ENCODE assay signal across 8 cellular contexts in genomic region chr10:21732067-21732772, GRCh38.
DNase-seq lines count a peak whose midpoint lies in the region; ATAC-seq and TF ChIP-seq lines count a peak whose summit lies in the region.

No MANE protein-coding gene starts in this region.

- intact Hi-C loops in psoas muscle (cut with DNase I): loop anchor here (2.0 to 10.0 kb wide), 3 partner anchors 235 to 447 kb away; no protein-coding TSS in a partner anchor

- H3K9ac ChIP-seq in adipocyte (ENCODE audit: low read length): no peak overlapping the region

- no peaks in the 10 kb centered on the region for H3K27me3 ChIP-seq in BJ (ENCODE audit: control insufficient read depth, insufficient read depth, low read length)
- H3K27me3 ChIP-seq in adipocyte (replicated peaks; ENCODE audit: control insufficient read depth, insufficient read depth, low read length): no peaks in the 10 kb centered on the region
- no peaks in the 10 kb centered on the region for H3K27me3 ChIP-seq in right atrium auricular region
- H3K27me3 ChIP-seq in psoas muscle (ENCODE audit: insufficient read depth in 3 of 3, low read length in 2 of 3): no peaks in the 10 kb centered on the region

- peak; percentile 60 for ATAC-seq in GM18517 (IDR thresholded peaks at IDR 0.05; ENCODE audit: unreplicated experiment)
- ATAC-seq in HG03060 (IDR thresholded peaks at IDR 0.05; ENCODE audit: low read depth, unreplicated experiment): peak; percentile 77
- peak; percentile 87 to 97 (median 94) for ATAC-seq in psoas muscle

- no peaks in the 10 kb centered on the region for H3K9me3 ChIP-seq in adipocyte (ENCODE audit: control insufficient read depth, low read length)
- no peaks in the 10 kb centered on the region for H3K9me3 ChIP-seq in right atrium auricular region
- H3K9me3 ChIP-seq in psoas muscle: no peaks in the 10 kb centered on the region

- CTCF ChIA-PET in BJ (lab: Yijun Ruan, JAX): interaction anchor here (0.6 to 5.2 kb wide), 25 partner anchors 11 to 654 kb away, joined by 3 to 53 read pairs (median 4); no protein-coding TSS in a partner anchor

- DNase-seq in BJ (ENCODE audit: low read depth) (peak; percentile 25), NCI-H748 treated with DMSO at 0.1 percent for 48 hours (lab: John Stamatoyannopoulos, UW) (peak; percentile 30), adipocyte (ENCODE audit: low read depth) (peak; percentile 83), right atrium auricular region (ENCODE audit: low spot score) (no peak), psoas muscle (peak; percentile 52 to 82), OCI-M2 (lab: John Stamatoyannopoulos, UW; ENCODE audit: unreplicated experiment) (no peak)

- H3K4me3 ChIP-seq in BJ (ENCODE audit: low read depth, low read length): no peak overlapping the region
- H3K4me3 ChIP-seq in adipocyte (ENCODE audit: low read length): no peak overlapping the region
- no peak overlapping the region for H3K4me3 ChIP-seq in right atrium auricular region
- no peak overlapping the region for H3K4me3 ChIP-seq in psoas muscle

- H3K27ac ChIP-seq in right atrium auricular region: no peak overlapping the region
- no peak overlapping the region for H3K27ac ChIP-seq in psoas muscle

- 22 to 30% (median 27%) methylated on average over 10 of the region's 10 CpGs for WGBS in psoas muscle, 3 donors

- POLR2A ChIA-PET in BJ (lab: Charles Lee): no interaction called here

- peaks cover 9% of the 10 kb centered on the region for H3K36me3 ChIP-seq in BJ (ENCODE audit: control insufficient read depth, insufficient read depth, low read length)
- H3K36me3 ChIP-seq in adipocyte (ENCODE audit: control insufficient read depth, insufficient read depth, low read length, severe bottlenecking): peaks cover 75% of the 10 kb centered on the region
- H3K36me3 ChIP-seq in right atrium auricular region: peaks cover 15% of the 10 kb centered on the region
- peaks cover 0 to 47% of the 10 kb centered on the region in 2 donors for H3K36me3 ChIP-seq in psoas muscle (ENCODE audit: insufficient read depth in 1 of 2, low read depth in 1 of 2)

- TF ChIP-seq CTCF in BJ (IDR thresholded peaks at IDR 0.05; ENCODE audit: insufficient read depth, low read depth, low read length): peak; percentile 97
- peak; percentile 73 to 94 for TF ChIP-seq CTCF in right atrium auricular region (IDR thresholded peaks at IDR 0.05)
- peak; percentile 85 for TF ChIP-seq CTCF in psoas muscle (IDR thresholded peaks at IDR 0.05)

- H3K4me1 ChIP-seq in adipocyte (ENCODE audit: control insufficient read depth, insufficient read depth, low read length): peaks cover 5% of the 10 kb centered on the region
- peaks cover 0 to 4% of the 10 kb centered on the region in 2 donors for H3K4me1 ChIP-seq in right atrium auricular region
- H3K4me1 ChIP-seq in psoas muscle: no peaks in the 10 kb centered on the region

Comparison
In these comparisons a context has a peak if more than half of its experiments do, and no peak if none do; other contexts are left out.
1. DNase-seq: peak in BJ (single experiment), NCI-H748 treated with DMSO at 0.1 percent for 48 hours (single experiment), adipocyte (single experiment) and psoas muscle (2 of 2); none in right atrium auricular region (single experiment) and OCI-M2 (single experiment).
2. Peak in every context shown above with its lines, with median percentiles within 50 percentile points of each other: CTCF ChIP-seq and ATAC-seq.